Comparison of ENCODE assay signal across 12 cellular contexts in the genomic region with DNA sequence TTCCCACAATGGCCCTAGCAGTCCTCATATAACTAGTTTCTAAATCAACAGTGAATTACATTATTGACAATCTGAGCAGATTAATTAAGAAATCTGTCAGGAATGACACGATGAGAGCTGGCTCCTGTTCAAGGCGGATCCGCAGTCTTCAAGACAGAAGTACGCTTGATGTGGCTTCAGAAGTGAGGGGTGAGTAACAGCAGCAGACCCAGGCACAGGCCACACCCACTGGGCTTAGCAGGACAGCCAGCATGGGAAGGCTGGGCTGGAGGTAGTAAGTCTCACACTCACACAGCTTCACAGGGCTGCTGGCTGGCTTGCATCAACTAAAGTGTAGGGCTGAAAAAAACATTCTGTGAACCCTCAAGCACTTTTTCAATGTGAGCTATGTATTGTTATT.
A peak's percentile ranks its signal among the peaks of the same experiment; 100 is the strongest.
DNase-seq lines count a peak whose midpoint lies in the region; ATAC-seq and TF ChIP-seq lines count a peak whose summit lies in the region.
"Had no signal": no experiment of that assay in that cellular context is flagged by ENCODE, and none has a peak within 500 bp of the region (broad histone marks: within the 10 kb centered on the region; RNA-seq: fewer than 3 reads in every experiment).

No MANE protein-coding gene starts in this region.

- no peak overlapping the region for H3K4me2 ChIP-seq in trophoblast cell (ENCODE audit: low read length)

- H3K27ac Mint-ChIP-seq in endodermal cell: no peak overlapping the region
- H3K27ac Mint-ChIP-seq in stimulated activated naive B cell treated with anti-CD40 and anti-IgM and Interleukin-4, amounts not matched to agents 10 μg/mL and 1 μg/mL and 100 μg/mL, for 72 hours: no peak overlapping the region
- H3K27ac Mint-ChIP-seq: memory B cell had no signal

- H4K8ac ChIP-seq in trophoblast cell (ENCODE audit: low read depth, low read length): no peak overlapping the region

- H3K4me1 ChIP-seq in NT2/D1 (ENCODE audit: insufficient read depth, insufficient read length): no peaks in the 10 kb centered on the region
- H3K4me1 ChIP-seq in endodermal cell (ENCODE audit: control insufficient read depth, insufficient read depth, low read length): peaks cover 10% of the 10 kb centered on the region
- no peaks in the 10 kb centered on the region for H3K4me1 ChIP-seq in trophoblast cell (ENCODE audit: control insufficient read depth in 1 of 2, insufficient read depth in 2 of 2, low read length in 2 of 2)

- H3K36me3 ChIP-seq in NT2/D1 (ENCODE audit: insufficient read depth, insufficient read length, low read length): no peaks in the 10 kb centered on the region
- no peaks in the 10 kb centered on the region for H3K36me3 ChIP-seq in endodermal cell (ENCODE audit: control insufficient read depth, insufficient read depth, low read length)
- H3K36me3 ChIP-seq in trophoblast cell (ENCODE audit: control insufficient read depth in 1 of 2, insufficient read depth in 2 of 2, low read length in 2 of 2): no peaks in the 10 kb centered on the region

- H2BK5ac ChIP-seq in trophoblast cell (ENCODE audit: low read depth, low read length, poor library complexity): no peak overlapping the region

- H3K9me3 Mint-ChIP-seq in endodermal cell: no peaks in the 10 kb centered on the region
- H3K9me3 Mint-ChIP-seq in stimulated activated naive B cell treated with anti-CD40 and anti-IgM and Interleukin-4, amounts not matched to agents 10 μg/mL and 1 μg/mL and 100 μg/mL, for 72 hours: peaks cover 0 to 2% of the 10 kb centered on the region in 2 donors
- H3K9me3 Mint-ChIP-seq: memory B cell had no signal

- H2AK5ac ChIP-seq in trophoblast cell (ENCODE audit: low read length): no peak overlapping the region

- H3K27me3 ChIP-seq in NT2/D1 (ENCODE audit: insufficient read depth, insufficient read length): no peaks in the 10 kb centered on the region
- H3K27me3 ChIP-seq in endodermal cell (ENCODE audit: control insufficient read depth, insufficient read depth, low read length, poor library complexity, severe bottlenecking): no peaks in the 10 kb centered on the region
- H3K27me3 ChIP-seq in trophoblast cell (ENCODE audit: insufficient read depth, low read length): no peaks in the 10 kb centered on the region

- H3K4me1 Mint-ChIP-seq in endodermal cell: peaks cover 37% of the 10 kb centered on the region
- H3K4me1 Mint-ChIP-seq in stimulated activated naive B cell treated with anti-CD40 and anti-IgM and Interleukin-4, amounts not matched to agents 10 μg/mL and 1 μg/mL and 100 μg/mL, for 72 hours: peaks cover 29 to 39% of the 10 kb centered on the region in 2 donors

- no peak overlapping the region for H4K91ac ChIP-seq in trophoblast cell (ENCODE audit: low read depth, low read length)

- H3K79me2 ChIP-seq in trophoblast cell (ENCODE audit: control insufficient read depth, insufficient read depth, low read length, poor library complexity): no peaks in the 10 kb centered on the region

- WGBS in endodermal cell (ENCODE audit: insufficient coverage in 1 of 2, insufficient read length in 1 of 2), 2 experiments: 86 to 88% methylated on average over 4 of the region's 4 CpGs
- no CpG with 5 or more reads among the region's 4 CpGs for WGBS in trophoblast cell (ENCODE audit: extremely low coverage, insufficient coverage, insufficient read length)

- no peak overlapping the region for H3K14ac ChIP-seq in trophoblast cell (ENCODE audit: low read length)

- H3K18ac ChIP-seq in trophoblast cell (ENCODE audit: low read length): no peak overlapping the region

- H3K79me1 ChIP-seq in trophoblast cell (ENCODE audit: low read length): no peaks in the 10 kb centered on the region

- H3K4me3 ChIP-seq in NT2/D1 (ENCODE audit: insufficient read length, low read depth): no peak overlapping the region
- H3K4me3 ChIP-seq in endodermal cell (ENCODE audit: low read length): no peak overlapping the region
- H3K4me3 ChIP-seq in trophoblast cell (ENCODE audit: low read depth, low read length): no peak overlapping the region

- no peak for TF ChIP-seq CTCF in endodermal cell (conservative IDR thresholded peaks at IDR 0.05)
- TF ChIP-seq CTCF in GM13976 (IDR thresholded peaks at IDR 0.05; ENCODE audit: borderline replicate concordance, control extremely low read depth, extremely low read depth, insufficient read depth, missing control alignments): no peak

- in situ Hi-C loops in GM13976 (cut with MboI; ENCODE audit: low sequenced_read_pairs, unreplicated experiment): no loop called here

- H3K27ac ChIP-seq in endodermal cell (ENCODE audit: low read depth, low read length): no peak overlapping the region
- H3K27ac ChIP-seq in trophoblast cell (ENCODE audit: low read depth, low read length): no peak overlapping the region

- DNase-seq in GM04504 (ENCODE audit: low read depth): peak; percentile 15
- DNase-seq in NT2/D1 (ENCODE audit: low read depth, low spot score): peak; percentile 56
- peak; percentile 86 for DNase-seq in endodermal cell
- DNase-seq in trophoblast cell: peak; percentile 71 to 79
- DNase-seq in GM13976 (ENCODE audit: low spot score): no peak
- DNase-seq in NCI-H526 treated with DMSO at 0.1 percent for 48 hours (lab: John Stamatoyannopoulos, UW): no peak
- no peak for DNase-seq in stimulated activated naive B cell treated with anti-CD40 and anti-IgM and Interleukin-4, amounts not matched to agents 10 μg/mL and 1 μg/mL and 100 μg/mL, for 72 hours
- DNase-seq: Caco-2, GOT3, NCI-H2081 treated with DMSO at 0.1 percent for 48 hours, T1000 had no signal

- peaks cover 4% of the 10 kb centered on the region for H3K27me3 Mint-ChIP-seq in endodermal cell (ENCODE audit: insufficient read depth)
- peaks cover 75 to 90% of the 10 kb centered on the region in 2 donors for H3K27me3 Mint-ChIP-seq in stimulated activated naive B cell treated with anti-CD40 and anti-IgM and Interleukin-4, amounts not matched to agents 10 μg/mL and 1 μg/mL and 100 μg/mL, for 72 hours

- H4K12ac ChIP-seq in trophoblast cell (ENCODE audit: low read depth, low read length): no peak overlapping the region

- H2AFZ ChIP-seq in trophoblast cell (ENCODE audit: insufficient read depth, low read length, poor library complexity): no peak overlapping the region

- no peak for ATAC-seq in stimulated activated naive B cell treated with anti-CD40 and anti-IgM and Interleukin-4, amounts not matched to agents 10 μg/mL and 1 μg/mL and 100 μg/mL, for 72 hours (replicated peaks)

- H3K4me3 Mint-ChIP-seq in endodermal cell: no peak overlapping the region
- no peak overlapping the region for H3K4me3 Mint-ChIP-seq in stimulated activated naive B cell treated with anti-CD40 and anti-IgM and Interleukin-4, amounts not matched to agents 10 μg/mL and 1 μg/mL and 100 μg/mL, for 72 hours
- H3K4me3 Mint-ChIP-seq: memory B cell had no signal

- no peak overlapping the region for H2BK120ac ChIP-seq in trophoblast cell (ENCODE audit: insufficient read depth, low read length, poor library complexity)

- H3K9me3 ChIP-seq in NT2/D1 (ENCODE audit: insufficient read depth, low read length) (no peaks in the 10 kb centered on the region; the same call in 1 of the 2 replicates), endodermal cell (ENCODE audit: control insufficient read depth, low read length) (no peaks in the 10 kb centered on the region), trophoblast cell (ENCODE audit: insufficient read depth, low read depth, low read length) (peaks cover 3% of the 10 kb centered on the region)
- H3K9me3 ChIP-seq: Caco-2 had no signal

- H3K9ac ChIP-seq in NT2/D1 (ENCODE audit: insufficient read length, low read depth): no peak overlapping the region
- H3K9ac ChIP-seq in endodermal cell (ENCODE audit: extremely low read depth, low read length, poor library complexity, severe bottlenecking): no peak overlapping the region
- H3K9ac ChIP-seq in trophoblast cell (ENCODE audit: low read length): no peak overlapping the region

- H3K4ac ChIP-seq in trophoblast cell (ENCODE audit: low read depth, low read length): no peak overlapping the region

- H3K23ac ChIP-seq in trophoblast cell (ENCODE audit: low read length): no peak overlapping the region

- no peaks in the 10 kb centered on the region for H3K36me3 Mint-ChIP-seq in endodermal cell (ENCODE audit: low read depth)
- H3K36me3 Mint-ChIP-seq in stimulated activated naive B cell treated with anti-CD40 and anti-IgM and Interleukin-4, amounts not matched to agents 10 μg/mL and 1 μg/mL and 100 μg/mL, for 72 hours: peaks cover 0 to 9% of the 10 kb centered on the region in 2 donors
- H3K36me3 Mint-ChIP-seq: memory B cell had no signal

- H2BK12ac ChIP-seq in trophoblast cell (ENCODE audit: low read length): no peak overlapping the region

Comparison
In these comparisons a context has a peak if more than half of its experiments do, and no peak if none do; other contexts are left out.
1. DNase-seq: peak in GM04504 (single experiment), NT2/D1 (single experiment), endodermal cell (single experiment) and trophoblast cell (2 of 2); none in GM13976 (single experiment), NCI-H526 treated with DMSO at 0.1 percent for 48 hours (single experiment) and stimulated activated naive B cell treated with anti-CD40 and anti-IgM and Interleukin-4, amounts not matched to agents 10 μg/mL and 1 μg/mL and 100 μg/mL, for 72 hours (single experiment).